Comparison of ENCODE assay signal across 24 cellular contexts in the genomic region with DNA sequence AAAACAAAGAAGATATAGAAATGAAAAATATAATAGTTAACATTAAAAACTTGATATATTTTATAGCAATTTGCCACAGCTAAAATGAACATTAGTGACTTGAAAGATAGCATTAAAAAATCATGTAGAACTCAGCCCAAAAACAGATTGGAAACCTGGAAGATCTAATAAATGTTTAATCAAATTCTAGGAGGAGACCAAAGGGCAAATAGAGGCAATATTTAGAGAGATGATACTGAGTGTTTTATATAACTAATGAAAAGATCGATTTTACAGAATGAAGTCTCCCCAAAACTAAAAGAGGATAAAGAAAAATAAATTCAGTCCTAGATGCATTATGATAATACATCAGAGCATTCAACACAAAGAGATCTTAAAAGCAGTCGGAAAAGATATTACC.
DNase-seq lines count a peak whose midpoint lies in the region; ATAC-seq, FAIRE-seq and TF ChIP-seq lines count a peak whose summit lies in the region.
"Had no signal": no experiment of that assay in that cellular context is flagged by ENCODE, and none has a peak within 500 bp of the region (broad histone marks: within the 10 kb centered on the region; RNA-seq: fewer than 3 reads in every experiment).

No MANE protein-coding gene starts in this region.

- TF ChIP-seq RAD21 in liver (IDR thresholded peaks at IDR 0.05) (no peak), HepG2 (CRISPR knock-in tag; IDR thresholded peaks at IDR 0.05) (no peak)

- H3K36me3 ChIP-seq in liver (ENCODE audit: control insufficient read depth in 4 of 4, insufficient read depth in 3 of 4, low read depth in 1 of 4, low read length in 3 of 4) (no peaks in the 10 kb centered on the region), HepG2 (replicated peaks in 1 of 2; ENCODE audit: control insufficient read depth in 1 of 2, insufficient read depth in 2 of 2, low read length in 2 of 2) (no peaks in the 10 kb centered on the region), right lobe of liver (no peaks in the 10 kb centered on the region)
- H3K36me3 ChIP-seq: BE2C had no signal

- POLR2A ChIA-PET in HepG2 (lab: Yijun Ruan, JAX) (no interaction called here), WTC11 (lab: Charles Lee) (no interaction called here)

- no peak for DNase-seq in HepG2 (ENCODE audit: low spot score)
- DNase-seq in WTC11 (ENCODE audit: low spot score) = no peak
- no peak for DNase-seq in right lobe of liver
- no peak for DNase-seq in stimulated activated naive B cell treated with anti-CD40 and anti-IgM and Interleukin-4, amounts not matched to agents 10 μg/mL and 1 μg/mL and 100 μg/mL, for 72 hours
- DNase-seq in NCI-H524 (lab: John Stamatoyannopoulos, UW) = no peak
- DNase-seq: BE2C; C1 segment of cervical spinal cord; CD4-positive, alpha-beta memory T cell; CD4-positive, CD25-positive, alpha-beta regulatory T cell; CD8-positive, alpha-beta memory T cell; COR-L47; DMS 273 treated with DMSO at 0.1 percent for 48 hours; DMS153; DMS53; DMS79; DND-41; EL; GF-D8 had no signal

- peaks cover 18% of the 10 kb centered on the region for H3K36me3 Mint-ChIP-seq in WTC11
- peaks cover 24 to 46% of the 10 kb centered on the region in 2 donors for H3K36me3 Mint-ChIP-seq in stimulated activated naive B cell treated with anti-CD40 and anti-IgM and Interleukin-4, amounts not matched to agents 10 μg/mL and 1 μg/mL and 100 μg/mL, for 72 hours

- CTCF ChIA-PET in HepG2 (lab: Yijun Ruan, JAX; ENCODE audit: low intra/inter-chr PET ratio, low total read pairs) = no interaction called here
- CTCF ChIA-PET in WTC11 (lab: Charles Lee) = no interaction called here

- H3K27ac ChIP-seq in liver (ENCODE audit: low read depth in 1 of 2, low read length in 2 of 2) (no peak overlapping the region), HepG2 (ENCODE audit: extremely low read length, insufficient read depth, low read length) (no peak overlapping the region), right lobe of liver (peak overlapping the region in 2 of 3 donors; percentile 4 to 39)
- H3K27ac ChIP-seq: 22Rv1, A549, BLaER1 had no signal

- H4K20me1 ChIP-seq in HepG2 (ENCODE audit: insufficient read depth, low read length) = no peaks in the 10 kb centered on the region
- H4K20me1 ChIP-seq: BLaER1 had no signal

- TF ChIP-seq EP300 in HepG2 (IDR thresholded peaks at IDR 0.05; ENCODE audit: low read depth in 2 of 2, low read length in 2 of 2) (no peak), HepG2 (CRISPR knock-in tag; IDR thresholded peaks at IDR 0.05; ENCODE audit: borderline replicate concordance) (no peak)

- no peaks in the 10 kb centered on the region for H3K79me2 ChIP-seq in HepG2 (ENCODE audit: insufficient read depth, low read length)

- TF ChIP-seq POLR2A in HepG2 (IDR thresholded peaks at IDR 0.05; ENCODE audit: insufficient read depth in 1 of 2, low read depth in 2 of 2, low read length in 2 of 2) (no peak), right lobe of liver (IDR thresholded peaks at IDR 0.05) (no peak)

- H3K4me1 ChIP-seq in liver (ENCODE audit: control insufficient read depth in 4 of 4, insufficient read depth in 4 of 4, low read length in 3 of 4) (peaks cover 5 to 21% (median 7%) of the 10 kb centered on the region in 4 donors), HepG2 (ENCODE audit: insufficient read depth, low read length) (no peaks in the 10 kb centered on the region), right lobe of liver (peaks cover 0 to 15% (median 4%) of the 10 kb centered on the region in 4 donors)
- H3K4me1 ChIP-seq: A549, BE2C, BLaER1 had no signal

- H3K27me3 Mint-ChIP-seq in WTC11 (ENCODE audit: low read depth) = no peaks in the 10 kb centered on the region
- no peaks in the 10 kb centered on the region for H3K27me3 Mint-ChIP-seq in stimulated activated naive B cell treated with anti-CD40 and anti-IgM and Interleukin-4, amounts not matched to agents 10 μg/mL and 1 μg/mL and 100 μg/mL, for 72 hours
- H3K27me3 Mint-ChIP-seq: CD4-positive, alpha-beta memory T cell; CD4-positive, CD25-positive, alpha-beta regulatory T cell; CD8-positive, alpha-beta memory T cell had no signal

- intact Hi-C loops in HepG2 (cut with micrococcal nuclease; ENCODE audit: unreplicated experiment) (no loop called here), right lobe of liver (cut with DNase I) (no loop called here)

- peak overlapping the region; percentile 43; the same call in 1 of the 2 replicates for H3K27ac Mint-ChIP-seq in WTC11
- no peak overlapping the region for H3K27ac Mint-ChIP-seq in stimulated activated naive B cell treated with anti-CD40 and anti-IgM and Interleukin-4, amounts not matched to agents 10 μg/mL and 1 μg/mL and 100 μg/mL, for 72 hours
- H3K27ac Mint-ChIP-seq: CD14-positive monocyte; CD4-positive, alpha-beta memory T cell; CD4-positive, CD25-positive, alpha-beta regulatory T cell; CD8-positive, alpha-beta memory T cell had no signal

- H3K9me3 Mint-ChIP-seq in WTC11 = peaks cover 21% of the 10 kb centered on the region
- H3K9me3 Mint-ChIP-seq in stimulated activated naive B cell treated with anti-CD40 and anti-IgM and Interleukin-4, amounts not matched to agents 10 μg/mL and 1 μg/mL and 100 μg/mL, for 72 hours = peaks cover 9 to 10% of the 10 kb centered on the region in 2 donors

- H3K4me1 Mint-ChIP-seq in WTC11 = peaks cover 9% of the 10 kb centered on the region
- H3K4me1 Mint-ChIP-seq in stimulated activated naive B cell treated with anti-CD40 and anti-IgM and Interleukin-4, amounts not matched to agents 10 μg/mL and 1 μg/mL and 100 μg/mL, for 72 hours = no peaks in the 10 kb centered on the region
- H3K4me1 Mint-ChIP-seq: CD14-positive monocyte; CD4-positive, alpha-beta memory T cell; CD4-positive, CD25-positive, alpha-beta regulatory T cell; CD8-positive, alpha-beta memory T cell had no signal

- H2AFZ ChIP-seq in HepG2 (ENCODE audit: low read length) = no peak overlapping the region

- H3K9me3 ChIP-seq in liver (ENCODE audit: control insufficient read depth in 4 of 4, low read length in 3 of 4) (no peaks in the 10 kb centered on the region), HepG2 (ENCODE audit: low read length) (no peaks in the 10 kb centered on the region), right lobe of liver (no peaks in the 10 kb centered on the region)
- H3K9me3 ChIP-seq: A549, BE2C had no signal

- no peak overlapping the region for H3K4me2 ChIP-seq in HepG2 (ENCODE audit: low read depth, low read length)
- H3K4me2 ChIP-seq: A549, BLaER1 had no signal

- H3K4me3 ChIP-seq in liver (ENCODE audit: low read depth in 1 of 3, low read length in 3 of 3) (no peak overlapping the region), HepG2 (replicated peaks in 1 of 3; ENCODE audit: insufficient read depth in 1 of 3, low read depth in 2 of 3, low read length in 3 of 3) (no peak overlapping the region), right lobe of liver (no peak overlapping the region)
- H3K4me3 ChIP-seq: A549, BLaER1 had no signal

- H3K9ac ChIP-seq in liver (ENCODE audit: low read depth in 1 of 2, low read length in 2 of 2) (no peak overlapping the region), HepG2 (ENCODE audit: insufficient read depth, low read depth, low read length) (no peak overlapping the region)
- H3K9ac ChIP-seq: BLaER1 had no signal

- H3K4me3 Mint-ChIP-seq in WTC11 = no peak overlapping the region
- H3K4me3 Mint-ChIP-seq in stimulated activated naive B cell treated with anti-CD40 and anti-IgM and Interleukin-4, amounts not matched to agents 10 μg/mL and 1 μg/mL and 100 μg/mL, for 72 hours = no peak overlapping the region
- H3K4me3 Mint-ChIP-seq: CD14-positive monocyte; CD4-positive, alpha-beta memory T cell; CD4-positive, CD25-positive, alpha-beta regulatory T cell; CD8-positive, alpha-beta memory T cell had no signal

- no peak for FAIRE-seq in HepG2 (lab: Jason Lieb, UNC)
- FAIRE-seq: A549, GM12891 had no signal

- in situ Hi-C loops in HepG2 (cut with HindIII; ENCODE audit: extremely low pct_ligation_motif_present, low pct_unique_long_range_greater_than_20kb) = no loop called here

- BruUV-seq in HepG2 (replicated peaks; lab: Mats Ljungman, UMichigan) = no TSS peak

- TF ChIP-seq CTCF in liver (IDR thresholded peaks at IDR 0.05; ENCODE audit: low read depth, low read length, missing input control) (no peak), HepG2 (CRISPR knock-in tag; IDR thresholded peaks at IDR 0.05) (no peak), WTC11 (IDR thresholded peaks at IDR 0.05) (no peak), right lobe of liver (IDR thresholded peaks at IDR 0.05) (no peak)

- no peaks in the 10 kb centered on the region for H3K27me3 ChIP-seq in liver (ENCODE audit: control insufficient read depth in 4 of 4, insufficient read depth in 4 of 4, low read length in 3 of 4)
- no peaks in the 10 kb centered on the region for H3K27me3 ChIP-seq in HepG2 (ENCODE audit: control insufficient read depth in 1 of 2, insufficient read depth in 2 of 2, low read length in 2 of 2)
- H3K27me3 ChIP-seq in right lobe of liver = no peaks in the 10 kb centered on the region
- H3K27me3 ChIP-seq: BE2C, BLaER1 had no signal

- ATAC-seq in HepG2 (no peak), WTC11 (no peak), right lobe of liver (peak; percentile 54 to 79 (median 62))
- no peak for ATAC-seq in stimulated activated naive B cell treated with anti-CD40 and anti-IgM and Interleukin-4, amounts not matched to agents 10 μg/mL and 1 μg/mL and 100 μg/mL, for 72 hours (replicated peaks)
- ATAC-seq: A549 had no signal

- 45% methylated on average over 2 of the region's 2 CpGs for WGBS in liver
- WGBS in HepG2 (ENCODE audit: low lambda C conversion rate) = 80% methylated on average over 2 of the region's 2 CpGs
- WGBS in right lobe of liver (ENCODE audit: insufficient coverage, low coverage, low lambda C conversion rate, missing lambda C conversion rate) = 46% methylated on average over 2 of the region's 2 CpGs

TF ChIP-seq in HepG2, 621 proteins besides CTCF, POLR2A, EP300 and RAD21 (continues in another document):
- no peak for TF ChIP-seq ZNF670 (CRISPR knock-in tag; IDR thresholded peaks at IDR 0.05; ENCODE audit: borderline replicate concordance)

TF ChIP-seq in WTC11, 78 proteins besides CTCF, POLR2A, EP300 and RAD21 (continues in another document):
- no peak for TF ChIP-seq CBFB (CRISPR knock-in tag; IDR thresholded peaks at IDR 0.05; ENCODE audit: low read depth)
- TF ChIP-seq, protein P1, sequence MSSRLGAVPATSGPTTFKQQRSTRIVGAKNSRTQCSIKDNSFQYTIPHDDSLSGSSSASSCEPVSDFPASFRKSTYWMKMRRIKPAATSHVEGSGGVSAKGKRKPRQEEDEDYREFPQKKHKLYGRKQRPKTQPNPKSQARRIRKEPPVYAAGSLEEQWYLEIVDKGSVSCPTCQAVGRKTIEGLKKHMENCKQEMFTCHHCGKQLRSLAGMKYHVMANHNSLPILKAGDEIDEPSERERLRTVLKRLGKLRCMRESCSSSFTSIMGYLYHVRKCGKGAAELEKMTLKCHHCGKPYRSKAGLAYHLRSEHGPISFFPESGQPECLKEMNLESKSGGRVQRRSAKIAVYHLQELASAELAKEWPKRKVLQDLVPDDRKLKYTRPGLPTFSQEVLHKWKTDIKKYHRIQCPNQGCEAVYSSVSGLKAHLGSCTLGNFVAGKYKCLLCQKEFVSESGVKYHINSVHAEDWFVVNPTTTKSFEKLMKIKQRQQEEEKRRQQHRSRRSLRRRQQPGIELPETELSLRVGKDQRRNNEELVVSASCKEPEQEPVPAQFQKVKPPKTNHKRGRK (CRISPR knock-in tag; IDR thresholded peaks at IDR 0.05; ENCODE audit: borderline replicate concordance) = no peak
- no peak for TF ChIP-seq TEAD4 (CRISPR knock-in tag; IDR thresholded peaks at IDR 0.05)
- no peak for TF ChIP-seq OVOL2 (CRISPR knock-in tag; IDR thresholded peaks at IDR 0.05; ENCODE audit: borderline replicate concordance)

Comparison
In these comparisons a context has a peak if more than half of its experiments do, and no peak if none do; other contexts are left out.
1. H3K27ac ChIP-seq: peak in right lobe of liver (2 of 3); none in liver (0 of 2) and HepG2 (single experiment).
2. ATAC-seq: peak in right lobe of liver (4 of 4); none in HepG2 (single experiment), WTC11 (single experiment) and stimulated activated naive B cell treated with anti-CD40 and anti-IgM and Interleukin-4, amounts not matched to agents 10 μg/mL and 1 μg/mL and 100 μg/mL, for 72 hours (0 of 2).